Comparison of ENCODE assay signal across 19 cellular contexts in the genomic region with DNA sequence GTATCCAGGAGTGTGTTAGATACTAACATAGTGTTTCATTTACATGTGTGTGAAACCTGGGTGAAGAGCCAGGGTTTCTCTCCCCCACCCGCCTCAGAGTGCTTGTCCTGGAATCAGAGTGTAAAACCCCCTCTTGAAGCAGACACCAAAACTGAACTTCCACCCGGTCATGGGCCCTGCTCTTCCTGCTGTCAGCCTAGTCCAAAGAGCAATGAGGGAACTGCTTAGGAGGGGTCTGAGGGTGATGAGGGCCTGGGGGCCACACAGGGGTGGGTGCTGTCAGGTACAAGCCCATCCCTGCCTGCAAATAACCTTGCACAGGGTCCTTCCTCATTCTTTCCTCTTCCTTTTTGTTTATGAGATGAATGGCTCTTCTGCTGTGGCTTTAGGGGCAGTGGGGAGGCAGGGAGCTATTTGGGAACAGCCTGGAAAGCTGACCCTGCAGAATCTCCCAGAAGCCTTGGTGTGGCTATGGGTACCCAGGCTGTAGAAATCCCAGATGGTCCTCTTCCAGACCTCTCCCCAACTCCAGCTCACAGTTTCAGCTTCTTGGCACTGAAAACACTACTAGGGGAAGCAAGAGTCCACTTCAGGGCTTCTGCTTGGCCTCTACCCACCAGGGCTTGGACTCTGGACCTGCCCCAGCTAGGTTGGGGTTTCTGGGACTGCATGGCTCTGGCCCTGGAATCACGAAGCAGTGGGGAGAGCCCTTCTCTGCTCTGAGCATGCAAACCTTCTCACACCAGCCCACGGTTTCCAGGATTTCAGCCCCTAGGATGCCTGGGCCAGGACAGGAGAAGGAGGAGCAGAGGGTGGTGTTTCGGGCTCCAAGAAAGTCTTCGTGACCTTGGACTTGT. TPM values are rescaled to one million over a fixed set of nuclear protein-coding genes. Genes with fewer than 3 reads are reported as not detected.
A peak's percentile ranks its signal among the peaks of the same experiment; 100 is the strongest.
DNase-seq lines count a peak whose midpoint lies in the region; ATAC-seq and TF ChIP-seq lines count a peak whose summit lies in the region.
"Had no signal": no experiment of that assay in that cellular context is flagged by ENCODE, and none has a peak within 500 bp of the region (broad histone marks: within the 10 kb centered on the region; RNA-seq: fewer than 3 reads in every experiment).

No MANE protein-coding gene starts in this region.

- ATAC-seq in left ventricle myocardium superior (no peak), Panc1 (0 out of 2 replicates have a peak, but pooled peaks have one; percentile 15), right lobe of liver (peak; percentile 24 to 72 (median 49)), upper lobe of left lung (ENCODE audit: low FRiP score in 2 of 2) (no peak)
- ATAC-seq: Right ventricle myocardium inferior had no signal

- no TSS peak for BruUV-seq in Panc1 (replicated peaks; lab: Mats Ljungman, UMichigan)

- peak overlapping the region; percentile 84 for H3K27ac ChIP-seq in left ventricle myocardium inferior (replicated peaks)
- H3K27ac ChIP-seq in Panc1 (ENCODE audit: low read length), result no peak overlapping the region
- no peak overlapping the region for H3K27ac ChIP-seq in right lobe of liver
- peak overlapping the region in 1 of 4 donors; percentile 87 for H3K27ac ChIP-seq in upper lobe of left lung
- no peak overlapping the region; the same call in 1 of the 2 replicates for H3K27ac ChIP-seq in WERI-Rb-1
- no peak overlapping the region for H3K27ac ChIP-seq in dorsolateral prefrontal cortex
- H3K27ac ChIP-seq: SK-N-MC had no signal

- H3K27me3 ChIP-seq in left ventricle myocardium inferior (ENCODE audit: low read depth) (no peaks in the 10 kb centered on the region), Panc1 (ENCODE audit: control insufficient read depth, insufficient read depth, low read length) (no peaks in the 10 kb centered on the region), right lobe of liver (no peaks in the 10 kb centered on the region), upper lobe of left lung (no peaks in the 10 kb centered on the region), WERI-Rb-1 (ENCODE audit: insufficient read depth, low read depth, severe bottlenecking) (no peaks in the 10 kb centered on the region), dorsolateral prefrontal cortex (no peaks in the 10 kb centered on the region)
- H3K27me3 ChIP-seq: Peyer's patch had no signal

- H3K9me3 ChIP-seq in left ventricle myocardium inferior (replicated peaks) (no peaks in the 10 kb centered on the region), Panc1 (ENCODE audit: control insufficient read depth, insufficient read depth, low read depth, low read length) (no peaks in the 10 kb centered on the region), right lobe of liver (no peaks in the 10 kb centered on the region), upper lobe of left lung (no peaks in the 10 kb centered on the region), WERI-Rb-1 (ENCODE audit: severe bottlenecking) (no peaks in the 10 kb centered on the region)
- H3K9me3 ChIP-seq: Peyer's patch had no signal

- CTCF ChIA-PET in Panc1 (lab: Charles Lee), result interaction anchor here (1.0 kb wide), 1 partner anchor 140 kb away, joined by 3 read pairs; no protein-coding TSS in a partner anchor

- intact Hi-C loops in left ventricle myocardium inferior (cut with micrococcal nuclease), result no loop called here
- intact Hi-C loops in left ventricle myocardium superior (cut with micrococcal nuclease), result no loop called here
- intact Hi-C loops in Panc1 (cut with micrococcal nuclease; ENCODE audit: unreplicated experiment), result no loop called here
- intact Hi-C loops in right lobe of liver (cut with DNase I), result loop anchor here in 1 of 2 donors (10.0 kb wide), 1 partner anchor 63 kb away; the partner anchor contains the start of gene PPP2R5B
- intact Hi-C loops in dorsolateral prefrontal cortex (cut with DNase I), result no loop called here

- no peak for TF ChIP-seq EP300 in upper lobe of left lung (IDR thresholded peaks at IDR 0.05)

- H3K4me1 ChIP-seq in left ventricle myocardium inferior (peaks cover 28% of the 10 kb centered on the region), Panc1 (ENCODE audit: control insufficient read depth, insufficient read depth, low read length) (no peaks in the 10 kb centered on the region), right lobe of liver (peaks cover 0 to 14% (median 5%) of the 10 kb centered on the region in 4 donors), upper lobe of left lung (peaks cover 31 to 35% (median 32%) of the 10 kb centered on the region in 4 donors)

- POLR2A ChIA-PET in Panc1 (lab: Charles Lee), result no interaction called here

- in situ Hi-C loops in Panc1 (cut with HindIII; ENCODE audit: low pct_unique_long_range_greater_than_20kb, low sequenced_read_pairs), result no loop called here

- H3K36me3 ChIP-seq in left ventricle myocardium inferior (no peaks in the 10 kb centered on the region), Panc1 (ENCODE audit: control insufficient read depth, insufficient read depth, low read length) (no peaks in the 10 kb centered on the region), right lobe of liver (peaks cover 0 to 6% (median 0%) of the 10 kb centered on the region in 4 donors), upper lobe of left lung (peaks cover 0 to 3% (median 0%) of the 10 kb centered on the region in 4 donors), WERI-Rb-1 (no peaks in the 10 kb centered on the region)
- H3K36me3 ChIP-seq: Peyer's patch had no signal

- WGBS in right lobe of liver (ENCODE audit: insufficient coverage, low coverage, low lambda C conversion rate, missing lambda C conversion rate), result 66% methylated on average over 5 of the region's 6 CpGs
- 79 to 89% methylated on average over 6 of the region's 6 CpGs for WGBS in upper lobe of left lung, 2 donors

- no peak for TF ChIP-seq POLR2A in right lobe of liver (IDR thresholded peaks at IDR 0.05)
- no peak for TF ChIP-seq POLR2A in upper lobe of left lung (IDR thresholded peaks at IDR 0.05)

- H3K4me3 ChIP-seq in left ventricle myocardium inferior (no peak overlapping the region), Panc1 (ENCODE audit: low read depth in 2 of 2, low read length in 2 of 2) (no peak overlapping the region), right lobe of liver (no peak overlapping the region), upper lobe of left lung (no peak overlapping the region), WERI-Rb-1 (ENCODE audit: low read depth, low read length) (no peak overlapping the region), dorsolateral prefrontal cortex (no peak overlapping the region)
- H3K4me3 ChIP-seq: SK-N-MC had no signal

- DNase-seq in left ventricle myocardium inferior (no peak), left ventricle myocardium superior (no peak), Panc1 (ENCODE audit: low read depth, low spot score) (no peak), right lobe of liver (peak in 1 of 3 donors; percentile 15), upper lobe of left lung (no peak), WERI-Rb-1 (no peak), dorsolateral prefrontal cortex (no peak)
- DNase-seq: COR-L47, EL, NCI-H1436, NCI-H2029, NCI-H510A treated with DMSO at 0.1 percent for 48 hours, NCI-H82 had no signal

- TF ChIP-seq CTCF in left ventricle myocardium inferior (IDR thresholded peaks at IDR 0.05; ENCODE audit: borderline replicate concordance) (no peak), Panc1 (IDR thresholded peaks at IDR 0.05) (no peak), right lobe of liver (IDR thresholded peaks at IDR 0.05) (no peak), upper lobe of left lung (IDR thresholded peaks at IDR 0.05) (no peak), WERI-Rb-1 (IDR thresholded peaks at IDR 0.05; ENCODE audit: low read depth, low read length) (no peak), dorsolateral prefrontal cortex (IDR thresholded peaks at IDR 0.05 in 54 of 56, conservative IDR thresholded peaks at IDR 0.05 in 2 of 56; ENCODE audit: low read depth in 1 of 56, partially characterized antibody in 56 of 56) (no peak)

RNA-seq across cellular contexts. Expression of gene BATF2, which starts 8.5 kb away (rescaled TPM):
- total RNA-seq in left ventricle myocardium inferior (1.3 TPM), left ventricle myocardium superior (1.2 TPM), Panc1 (2021; ENCODE audit: unreplicated experiment) (1.6 TPM), right lobe of liver (1 to 10 TPM; 1.9 to 2.5 (median 2.3) TPM), upper lobe of left lung (10 to 100 TPM in 1 of 6 donors, 1 to 10 TPM in 5; 1.7 to 36.7 (median 6.0) TPM), dorsolateral prefrontal cortex (1 to 10 TPM in 89 of 120 experiments, under 1 TPM in 31; 0.35 to 5.6 (median 1.5) TPM)
- polyA plus RNA-seq in Panc1 (2012; ENCODE audit: insufficient read length), result 3.7 TPM
- total RNA-seq: A673 had no signal

RNA-seq across cellular contexts. Expression of gene MAJIN, which starts 16.3 kb away (rescaled TPM):
- total RNA-seq in left ventricle myocardium inferior (not detected), left ventricle myocardium superior (not detected), Panc1 (2021; ENCODE audit: unreplicated experiment) (not detected), right lobe of liver (under 1 TPM in 2 of 6 experiments, not detected in 4; 0.33 to 0.86 TPM), upper lobe of left lung (under 1 TPM in 1 of 6 donors, not detected in 5; 0.15 TPM), dorsolateral prefrontal cortex (not detected)
- 0.53 TPM for polyA plus RNA-seq in Panc1 (2012; ENCODE audit: insufficient read length)
- total RNA-seq: A673, H4, HT-29, Peyer's patch, Right ventricle myocardium inferior had no signal

RNA-seq across cellular contexts. Expression of gene ARL2, which starts 25.7 kb away (rescaled TPM):
- total RNA-seq in left ventricle myocardium inferior (128 TPM), left ventricle myocardium superior (115 TPM), Panc1 (2021; ENCODE audit: unreplicated experiment) (177 TPM), right lobe of liver (10 to 100 TPM in 3 of 6 experiments, 1 to 10 TPM in 3; 7.3 to 26.2 (median 10.0) TPM), upper lobe of left lung (100 to 1,000 TPM in 1 of 6 donors, 10 to 100 TPM in 5; 41.9 to 113 (median 81.2) TPM), dorsolateral prefrontal cortex (100 to 1,000 TPM in 115 of 120 experiments, 10 to 100 TPM in 5; 85.5 to 181 (median 131) TPM)
- 394 TPM for polyA plus RNA-seq in Panc1 (2012; ENCODE audit: insufficient read length)

RNA-seq across cellular contexts. Expression of gene SNX15, which starts 39.0 kb away (rescaled TPM):
- 15.7 TPM for total RNA-seq in left ventricle myocardium inferior
- total RNA-seq in left ventricle myocardium superior, result 19.3 TPM
- 51.5 TPM for total RNA-seq in Panc1 (2021; ENCODE audit: unreplicated experiment)
- polyA plus RNA-seq in Panc1 (2012; ENCODE audit: insufficient read length), result 72.5 TPM
- 10 to 100 TPM in 1 of 6 experiments, 1 to 10 TPM in 5; 6.4 to 10.3 (median 8.7) TPM for total RNA-seq in right lobe of liver
- 10 to 100 TPM; 14.7 to 32.1 (median 21.2) TPM for total RNA-seq in upper lobe of left lung
- 10 to 100 TPM; 24.6 to 49.9 (median 34.3) TPM for total RNA-seq in dorsolateral prefrontal cortex

RNA-seq across cellular contexts. Expression of gene GPHA2, which starts 52.5 kb away (rescaled TPM):
- total RNA-seq in left ventricle myocardium inferior, result not detected
- not detected for total RNA-seq in left ventricle myocardium superior
- total RNA-seq in Panc1 (2021; ENCODE audit: unreplicated experiment), result not detected
- polyA plus RNA-seq in Panc1 (2012; ENCODE audit: insufficient read length), result not detected
- under 1 TPM in 1 of 6 experiments, not detected in 5; 0.46 TPM for total RNA-seq in right lobe of liver
- total RNA-seq in upper lobe of left lung, result not detected
- total RNA-seq in dorsolateral prefrontal cortex, result 1 to 10 TPM in 2 of 120 experiments, under 1 TPM in 1, not detected in 117; 0.57 to 2.0 (median 1.1) TPM
- total RNA-seq: A673, H4, HT-29, Peyer's patch, Right ventricle myocardium inferior had no signal

Comparison
In these comparisons a context has a peak if more than half of its experiments do, and no peak if none do; other contexts are left out.
1. ATAC-seq: peak in Panc1 (single experiment) and right lobe of liver (4 of 4); none in left ventricle myocardium superior (single experiment) and upper lobe of left lung (0 of 2).